ENCODE assay signal across 1 cellular context in the genomic region with DNA sequence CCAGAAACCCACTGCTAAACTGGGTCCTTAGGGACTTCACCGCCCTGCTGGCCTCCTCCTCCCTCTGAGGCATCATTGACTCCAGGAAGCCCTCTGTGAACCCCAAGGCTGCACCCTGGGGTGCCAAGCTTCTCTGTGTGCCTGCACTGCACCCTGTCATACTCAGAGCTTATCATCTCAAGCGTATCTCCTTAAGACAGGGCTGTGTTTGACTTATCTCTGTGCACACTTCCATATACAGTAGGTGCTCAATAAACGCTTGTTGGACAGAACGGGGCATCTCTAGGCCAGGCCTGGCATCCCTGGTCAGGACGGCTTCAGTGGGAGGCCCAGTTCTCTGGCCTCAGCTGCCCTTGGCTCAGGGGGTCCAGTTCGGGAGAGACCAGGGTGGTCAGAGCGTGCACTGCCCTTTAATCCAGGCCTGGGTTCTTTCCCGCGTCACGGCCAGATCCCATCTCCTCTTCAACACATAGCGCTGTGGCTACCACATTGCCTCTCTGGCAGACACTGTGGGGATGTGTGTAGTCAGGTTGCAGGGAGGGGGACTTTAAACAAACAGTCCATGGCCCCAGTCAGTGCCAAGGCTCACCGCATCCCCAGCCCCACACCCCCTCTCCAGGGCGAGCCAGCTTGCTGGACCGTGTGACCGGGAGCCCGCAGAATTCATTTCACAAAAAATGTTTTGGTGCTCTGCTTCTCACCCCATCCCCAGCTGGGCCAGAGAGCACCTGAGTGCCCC.
TF ChIP-seq lines count a peak whose summit lies in the region.

No MANE protein-coding gene starts in this region.

TF ChIP-seq in K562, 482 proteins besides CTCF, POLR2A, EP300 and RAD21:
- TF ChIP-seq ILK (tag; IDR thresholded peaks at IDR 0.05; ENCODE audit: borderline replicate concordance, low read depth) (no peak), ZNF79 (CRISPR knock-in tag; IDR thresholded peaks at IDR 0.05; ENCODE audit: low read depth) (no peak), ZNF766 (CRISPR knock-in tag; conservative IDR thresholded peaks at IDR 0.05) (no peak), ZKSCAN8 (CRISPR knock-in tag; IDR thresholded peaks at IDR 0.05) (peak; percentile 91), HLTF (IDR thresholded peaks at IDR 0.05) (no peak), GATAD2B (IDR thresholded peaks at IDR 0.05; ENCODE audit: borderline replicate concordance) (no peak)
- TF ChIP-seq, protein P1, sequence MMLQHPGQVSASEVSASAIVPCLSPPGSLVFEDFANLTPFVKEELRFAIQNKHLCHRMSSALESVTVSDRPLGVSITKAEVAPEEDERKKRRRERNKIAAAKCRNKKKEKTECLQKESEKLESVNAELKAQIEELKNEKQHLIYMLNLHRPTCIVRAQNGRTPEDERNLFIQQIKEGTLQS (IDR thresholded peaks at IDR 0.05): 0 out of 2 replicates have a peak, but pooled peaks have one; percentile 3
- TF ChIP-seq, protein P1 (CRISPR knock-in tag; conservative IDR thresholded peaks at IDR 0.05): no peak
- TF ChIP-seq, protein P2, sequence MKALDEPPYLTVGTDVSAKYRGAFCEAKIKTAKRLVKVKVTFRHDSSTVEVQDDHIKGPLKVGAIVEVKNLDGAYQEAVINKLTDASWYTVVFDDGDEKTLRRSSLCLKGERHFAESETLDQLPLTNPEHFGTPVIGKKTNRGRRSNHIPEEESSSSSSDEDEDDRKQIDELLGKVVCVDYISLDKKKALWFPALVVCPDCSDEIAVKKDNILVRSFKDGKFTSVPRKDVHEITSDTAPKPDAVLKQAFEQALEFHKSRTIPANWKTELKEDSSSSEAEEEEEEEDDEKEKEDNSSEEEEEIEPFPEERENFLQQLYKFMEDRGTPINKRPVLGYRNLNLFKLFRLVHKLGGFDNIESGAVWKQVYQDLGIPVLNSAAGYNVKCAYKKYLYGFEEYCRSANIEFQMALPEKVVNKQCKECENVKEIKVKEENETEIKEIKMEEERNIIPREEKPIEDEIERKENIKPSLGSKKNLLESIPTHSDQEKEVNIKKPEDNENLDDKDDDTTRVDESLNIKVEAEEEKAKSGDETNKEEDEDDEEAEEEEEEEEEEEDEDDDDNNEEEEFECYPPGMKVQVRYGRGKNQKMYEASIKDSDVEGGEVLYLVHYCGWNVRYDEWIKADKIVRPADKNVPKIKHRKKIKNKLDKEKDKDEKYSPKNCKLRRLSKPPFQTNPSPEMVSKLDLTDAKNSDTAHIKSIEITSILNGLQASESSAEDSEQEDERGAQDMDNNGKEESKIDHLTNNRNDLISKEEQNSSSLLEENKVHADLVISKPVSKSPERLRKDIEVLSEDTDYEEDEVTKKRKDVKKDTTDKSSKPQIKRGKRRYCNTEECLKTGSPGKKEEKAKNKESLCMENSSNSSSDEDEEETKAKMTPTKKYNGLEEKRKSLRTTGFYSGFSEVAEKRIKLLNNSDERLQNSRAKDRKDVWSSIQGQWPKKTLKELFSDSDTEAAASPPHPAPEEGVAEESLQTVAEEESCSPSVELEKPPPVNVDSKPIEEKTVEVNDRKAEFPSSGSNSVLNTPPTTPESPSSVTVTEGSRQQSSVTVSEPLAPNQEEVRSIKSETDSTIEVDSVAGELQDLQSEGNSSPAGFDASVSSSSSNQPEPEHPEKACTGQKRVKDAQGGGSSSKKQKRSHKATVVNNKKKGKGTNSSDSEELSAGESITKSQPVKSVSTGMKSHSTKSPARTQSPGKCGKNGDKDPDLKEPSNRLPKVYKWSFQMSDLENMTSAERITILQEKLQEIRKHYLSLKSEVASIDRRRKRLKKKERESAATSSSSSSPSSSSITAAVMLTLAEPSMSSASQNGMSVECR (CRISPR knock-in tag; IDR thresholded peaks at IDR 0.05): no peak
